In the genomic region with DNA sequence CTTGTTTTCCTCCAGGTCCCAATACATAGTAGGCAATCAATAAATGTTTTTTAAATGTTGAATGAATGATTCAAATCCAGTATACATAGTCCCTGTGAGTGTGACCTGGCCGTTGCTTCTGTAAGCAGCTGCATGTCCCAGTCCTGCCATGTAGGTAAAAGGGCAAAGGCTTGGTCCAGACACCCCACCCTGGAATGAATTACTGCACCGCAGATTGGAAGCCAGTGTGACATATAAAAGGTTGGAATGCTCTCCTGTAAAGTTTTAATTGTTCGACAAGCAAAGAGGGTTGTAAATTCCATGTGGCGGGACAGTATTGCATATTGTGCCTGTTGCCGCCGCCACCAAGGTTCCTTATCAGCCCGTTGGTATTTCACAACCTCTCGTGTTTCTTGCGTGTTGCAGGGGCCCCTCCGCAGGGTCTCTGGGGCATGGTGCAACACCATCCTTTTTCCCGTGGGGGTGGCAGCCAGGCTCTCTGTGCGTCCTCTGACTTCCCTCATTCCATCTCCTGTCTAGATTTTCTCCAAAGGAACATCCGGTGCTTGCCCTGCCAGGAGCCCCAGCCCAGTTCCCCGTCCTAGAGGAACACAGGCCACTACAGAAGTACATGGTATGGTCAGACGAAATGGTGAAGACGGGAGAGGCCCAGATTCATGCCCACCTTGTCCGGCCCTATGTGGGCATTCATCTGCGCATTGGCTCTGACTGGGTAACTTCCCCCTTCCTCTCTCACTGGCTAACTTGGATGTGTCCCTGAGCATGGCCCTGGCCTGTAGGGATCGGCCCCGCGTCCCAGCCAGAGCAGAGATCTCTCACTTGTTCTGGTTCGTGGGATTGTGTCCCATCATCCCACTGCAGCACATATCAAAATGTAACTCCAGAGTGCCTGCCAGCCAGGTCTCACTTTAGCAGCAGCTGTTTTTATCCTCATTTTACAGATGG, we compare ENCODE assay signal across 13 cellular contexts. TPM values are rescaled to one million over a fixed set of nuclear protein-coding genes. Genes with fewer than 3 reads are reported as not detected.
DNase-seq lines count a peak whose midpoint lies in the region; ATAC-seq and TF ChIP-seq lines count a peak whose summit lies in the region.
"Had no signal": no experiment of that assay in that cellular context is flagged by ENCODE, and none has a peak within 500 bp of the region (broad histone marks: within the 10 kb centered on the region; RNA-seq: fewer than 3 reads in every experiment).

No MANE protein-coding gene starts in this region.

- no peak overlapping the region for H2AFZ ChIP-seq in SK-N-SH (ENCODE audit: low read depth)

- POLR2A ChIA-PET in activated naive CD8-positive, alpha-beta T cell treated with anti-CD3 and anti-CD28 coated beads, Interleukin-2, amount 10 ng/mL, durations not matched to agents 7 days and 5 days (lab: Charles Lee) = no interaction called here
- POLR2A ChIA-PET in SK-N-SH (lab: Yijun Ruan, JAX) = no interaction called here

- no peaks in the 10 kb centered on the region for H3K9me2 ChIP-seq in SK-N-SH

- no peak overlapping the region for H3K4me2 ChIP-seq in SK-N-SH
- H3K4me2 ChIP-seq: KMS-11 had no signal

- WGBS in SK-N-SH (ENCODE audit: low lambda C conversion rate) = 95% methylated on average over 20 of the region's 22 CpGs

- no peaks in the 10 kb centered on the region for H3K27me3 Mint-ChIP-seq in activated naive CD4-positive, alpha-beta T cell treated with anti-CD3 and anti-CD28 coated beads, Interleukin-2, amount 50 U/mL, for 24 hours
- no peaks in the 10 kb centered on the region for H3K27me3 Mint-ChIP-seq in activated naive CD8-positive, alpha-beta T cell treated with anti-CD3 and anti-CD28 coated beads, Interleukin-2, amount 10 ng/mL, durations not matched to agents 7 days and 5 days
- H3K27me3 Mint-ChIP-seq in type B pancreatic cell = no peaks in the 10 kb centered on the region

- TF ChIP-seq EP300 in SK-N-SH (IDR thresholded peaks at IDR 0.05; ENCODE audit: borderline replicate concordance in 1 of 2, low read depth in 1 of 2, low read length in 1 of 2) = no peak

- ATAC-seq in activated naive CD8-positive, alpha-beta T cell treated with anti-CD3 and anti-CD28 coated beads, Interleukin-2, amount 10 ng/mL, durations not matched to agents 7 days and 5 days (ENCODE audit: low read depth) = no peak
- ATAC-seq in lower lobe of right lung (peak; percentile 68 to 79), GM19397 (IDR thresholded peaks at IDR 0.05; ENCODE audit: unreplicated experiment) (no peak)

- H3K9me3 Mint-ChIP-seq in activated naive CD4-positive, alpha-beta T cell treated with anti-CD3 and anti-CD28 coated beads, Interleukin-2, amount 50 U/mL, for 24 hours = no peaks in the 10 kb centered on the region
- no peaks in the 10 kb centered on the region for H3K9me3 Mint-ChIP-seq in activated naive CD8-positive, alpha-beta T cell treated with anti-CD3 and anti-CD28 coated beads, Interleukin-2, amount 10 ng/mL, durations not matched to agents 7 days and 5 days
- H3K9me3 Mint-ChIP-seq in type B pancreatic cell = no peaks in the 10 kb centered on the region

- H3F3A ChIP-seq in SK-N-SH (replicated peaks; ENCODE audit: insufficient read depth) = no peaks in the 10 kb centered on the region

- CTCF ChIA-PET in SK-N-SH (lab: Yijun Ruan, JAX) = interaction anchor here (1.0 kb wide), 1 partner anchor 228 kb away, joined by 3 read pairs; no protein-coding TSS in a partner anchor

- peaks cover 27% of the 10 kb centered on the region for H3K36me3 Mint-ChIP-seq in activated naive CD4-positive, alpha-beta T cell treated with anti-CD3 and anti-CD28 coated beads, Interleukin-2, amount 50 U/mL, for 24 hours
- H3K36me3 Mint-ChIP-seq in activated naive CD8-positive, alpha-beta T cell treated with anti-CD3 and anti-CD28 coated beads, Interleukin-2, amount 10 ng/mL, durations not matched to agents 7 days and 5 days = peaks cover 32% of the 10 kb centered on the region
- H3K36me3 Mint-ChIP-seq in type B pancreatic cell = peaks cover 32% of the 10 kb centered on the region

- H3K9ac ChIP-seq in SK-N-SH = no peak overlapping the region
- H3K9ac ChIP-seq: KMS-11 had no signal

- H3K27ac ChIP-seq in lower lobe of right lung = peak overlapping the region; percentile 72
- no peak overlapping the region for H3K27ac ChIP-seq in SK-N-SH (ENCODE audit: low read depth in 2 of 2, low read length in 1 of 2)
- H3K27ac ChIP-seq: KMS-11 had no signal

- DNase-seq in activated naive CD4-positive, alpha-beta T cell treated with anti-CD3 and anti-CD28 coated beads, Interleukin-2, amount 50 U/mL, for 16 hours = no peak
- DNase-seq in activated naive CD8-positive, alpha-beta T cell treated with anti-CD3 and anti-CD28 coated beads, Interleukin-2, amount 10 ng/mL, durations not matched to agents 7 days and 5 days = no peak
- DNase-seq in lower lobe of right lung (peak; percentile 69), type B pancreatic cell (ENCODE audit: extremely low spot score, unreplicated experiment) (no peak), SK-N-SH (no peak)
- no peak for DNase-seq in activated CD8-positive, alpha-beta memory T cell treated with anti-CD3 and anti-CD28 coated beads for 24 hours
- DNase-seq: activated CD4-positive, alpha-beta T cell treated with anti-CD3 and anti-CD28 coated beads, Interleukin-2, amount 50 U/mL, for 1 hour; DND-41; NCI-H2227 treated with DMSO at 0.1 percent for 48 hours; occipital lobe had no signal

- TF ChIP-seq RAD21 in SK-N-SH (IDR thresholded peaks at IDR 0.05; ENCODE audit: low read length) = no peak

- no peaks in the 10 kb centered on the region for H4K20me1 ChIP-seq in SK-N-SH (ENCODE audit: insufficient read depth)

- H3K36me3 ChIP-seq in lower lobe of right lung (peaks cover 70% of the 10 kb centered on the region), SK-N-SH (replicated peaks in 1 of 2; ENCODE audit: control insufficient read depth in 1 of 2, insufficient read depth in 2 of 2, low read length in 1 of 2) (peaks cover 23 to 45% of the 10 kb centered on the region in 2 experiments)

- no peaks in the 10 kb centered on the region for H3K79me2 ChIP-seq in SK-N-SH (ENCODE audit: insufficient read depth)

- H3K4me1 Mint-ChIP-seq in activated naive CD4-positive, alpha-beta T cell treated with anti-CD3 and anti-CD28 coated beads, Interleukin-2, amount 50 U/mL, for 24 hours = peaks cover 33% of the 10 kb centered on the region
- H3K4me1 Mint-ChIP-seq in activated naive CD8-positive, alpha-beta T cell treated with anti-CD3 and anti-CD28 coated beads, Interleukin-2, amount 10 ng/mL, durations not matched to agents 7 days and 5 days = peaks cover 19% of the 10 kb centered on the region
- H3K4me1 Mint-ChIP-seq in type B pancreatic cell (ENCODE audit: unreplicated experiment) = peaks cover 11% of the 10 kb centered on the region

- no peak overlapping the region for H3K4me3 Mint-ChIP-seq in activated naive CD4-positive, alpha-beta T cell treated with anti-CD3 and anti-CD28 coated beads, Interleukin-2, amount 50 U/mL, for 24 hours
- no peak overlapping the region for H3K4me3 Mint-ChIP-seq in activated naive CD8-positive, alpha-beta T cell treated with anti-CD3 and anti-CD28 coated beads, Interleukin-2, amount 10 ng/mL, durations not matched to agents 7 days and 5 days
- no peak overlapping the region for H3K4me3 Mint-ChIP-seq in type B pancreatic cell

- peak overlapping the region; percentile 46 for H3K27ac Mint-ChIP-seq in activated naive CD4-positive, alpha-beta T cell treated with anti-CD3 and anti-CD28 coated beads, Interleukin-2, amount 50 U/mL, for 24 hours
- peak overlapping the region; percentile 38 for H3K27ac Mint-ChIP-seq in activated naive CD8-positive, alpha-beta T cell treated with anti-CD3 and anti-CD28 coated beads, Interleukin-2, amount 10 ng/mL, durations not matched to agents 7 days and 5 days
- peak overlapping the region; percentile 51 for H3K27ac Mint-ChIP-seq in type B pancreatic cell

- H3K27me3 ChIP-seq in lower lobe of right lung (ENCODE audit: low read depth) = no peaks in the 10 kb centered on the region
- H3K27me3 ChIP-seq in SK-N-SH (ENCODE audit: insufficient read depth) = no peaks in the 10 kb centered on the region

- TF ChIP-seq CTCF in lower lobe of right lung (IDR thresholded peaks at IDR 0.05) (no peak), type B pancreatic cell (conservative IDR thresholded peaks at IDR 0.05) (no peak), SK-N-SH (IDR thresholded peaks at IDR 0.05) (no peak)

- intact Hi-C loops in lower lobe of right lung (cut with DNase I) = no loop called here

- H3K4me1 ChIP-seq in lower lobe of right lung (peaks cover 30% of the 10 kb centered on the region), SK-N-SH (ENCODE audit: control insufficient read depth in 1 of 2, insufficient read depth in 2 of 2, low read depth in 1 of 2, low read length in 1 of 2) (no peaks in the 10 kb centered on the region)

- H3K9me3 ChIP-seq in lower lobe of right lung (no peaks in the 10 kb centered on the region), SK-N-SH (no peaks in the 10 kb centered on the region)

- H3K4me3 ChIP-seq in lower lobe of right lung = no peak overlapping the region
- H3K4me3 ChIP-seq in SK-N-SH (ENCODE audit: low read depth in 2 of 2, low read length in 1 of 2) = no peak overlapping the region

RNA-seq across cellular contexts. Expression of gene POFUT1, which starts 20.3 kb away (rescaled TPM):
- total RNA-seq in activated naive CD8-positive, alpha-beta T cell treated with anti-CD3 and anti-CD28 coated beads, Interleukin-2, amount 10 ng/mL, durations not matched to agents 7 days and 5 days = 10 to 100 TPM; 23.9 to 24.2 TPM
- total RNA-seq in lower lobe of right lung = 26.1 TPM
- 48.9 and 55.8 TPM in 2 replicates for total RNA-seq in type B pancreatic cell (ENCODE audit: low replicate concordance)
- polyA plus RNA-seq in SK-N-SH (2012; rRNA removed) = 35.6 and 40.5 TPM in 2 replicates
- polyA plus RNA-seq in SK-N-SH (2012; cell fraction: cytosol; rRNA removed) = 27.9 and 35.3 TPM in 2 replicates
- polyA plus RNA-seq in SK-N-SH (2012; cell fraction: nucleus; rRNA removed) = 19.0 and 25.9 TPM in 2 replicates

RNA-seq across cellular contexts. Expression of gene PLAGL2, which starts 20.5 kb away (rescaled TPM):
- 10 to 100 TPM; 20.4 to 20.8 TPM for total RNA-seq in activated naive CD8-positive, alpha-beta T cell treated with anti-CD3 and anti-CD28 coated beads, Interleukin-2, amount 10 ng/mL, durations not matched to agents 7 days and 5 days
- 17.6 TPM for total RNA-seq in lower lobe of right lung
- total RNA-seq in type B pancreatic cell (ENCODE audit: low replicate concordance) = 52.1 and 52.7 TPM in 2 replicates
- 4.0 and 4.3 TPM in 2 replicates for polyA plus RNA-seq in SK-N-SH (2012; rRNA removed)
- polyA plus RNA-seq in SK-N-SH (2012; cell fraction: cytosol; rRNA removed) = 3.9 and 4.2 TPM in 2 replicates
- 5.2 and 6.1 TPM in 2 replicates for polyA plus RNA-seq in SK-N-SH (2012; cell fraction: nucleus; rRNA removed)

RNA-seq across cellular contexts. Expression of gene KIF3B, which starts 49.4 kb away (rescaled TPM):
- 10 to 100 TPM; 14.3 to 14.4 TPM for total RNA-seq in activated naive CD8-positive, alpha-beta T cell treated with anti-CD3 and anti-CD28 coated beads, Interleukin-2, amount 10 ng/mL, durations not matched to agents 7 days and 5 days
- total RNA-seq in lower lobe of right lung (28.0 TPM), type B pancreatic cell (ENCODE audit: low replicate concordance) (41.2 and 45.9 TPM in 2 replicates)
- polyA plus RNA-seq in SK-N-SH (2012; rRNA removed) = 18.6 and 23.8 TPM in 2 replicates
- 26.2 and 26.6 TPM in 2 replicates for polyA plus RNA-seq in SK-N-SH (2012; cell fraction: cytosol; rRNA removed)
- polyA plus RNA-seq in SK-N-SH (2012; cell fraction: nucleus; rRNA removed) = 12.4 and 12.8 TPM in 2 replicates

Comparison
In these comparisons a context has a peak if more than half of its experiments do, and no peak if none do; other contexts are left out.
1. ATAC-seq: peak in lower lobe of right lung (2 of 2); none in activated naive CD8-positive, alpha-beta T cell treated with anti-CD3 and anti-CD28 coated beads, Interleukin-2, amount 10 ng/mL, durations not matched to agents 7 days and 5 days (single experiment) and GM19397 (single experiment).
2. Peak in every context shown above with its lines, with median percentiles within 50 percentile points of each other: H3K27ac Mint-ChIP-seq.